In the genomic region with DNA sequence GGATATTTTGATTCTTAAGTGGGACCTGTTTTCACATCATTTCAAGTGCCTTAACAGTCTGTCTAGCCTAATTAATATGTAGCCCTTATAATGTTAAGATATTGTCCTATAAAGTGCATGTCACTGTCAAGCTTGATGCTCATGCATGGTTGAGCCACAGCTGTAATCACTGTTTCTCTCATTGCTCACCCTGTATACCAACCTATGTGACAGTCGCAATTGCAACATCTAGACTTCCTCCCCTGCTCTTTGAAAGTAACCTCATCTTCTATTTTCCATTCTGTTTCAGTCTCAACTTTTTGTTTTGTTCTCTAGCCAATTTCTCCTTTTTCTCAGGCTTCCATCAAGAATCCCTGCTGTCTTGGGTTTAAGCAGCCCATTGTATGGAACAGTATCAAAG, we compare ENCODE assay signal across 20 cellular contexts. TPM values are rescaled to one million over a fixed set of nuclear protein-coding genes. Genes with fewer than 3 reads are reported as not detected.
A peak's percentile ranks its signal among the peaks of the same experiment; 100 is the strongest.
DNase-seq lines count a peak whose midpoint lies in the region; ATAC-seq and TF ChIP-seq lines count a peak whose summit lies in the region.
"Had no signal": no experiment of that assay in that cellular context is flagged by ENCODE, and none has a peak within 500 bp of the region (broad histone marks: within the 10 kb centered on the region; RNA-seq: fewer than 3 reads in every experiment).

No MANE protein-coding gene starts in this region.

- intact Hi-C loops in aorta (cut with DNase I) = no loop called here
- intact Hi-C loops in left lung (cut with DNase I) = no loop called here

- H3K36me3 ChIP-seq in aorta (ENCODE audit: control insufficient read depth in 1 of 2, insufficient read depth in 2 of 2, low read length in 1 of 2) (no peaks in the 10 kb centered on the region), left lung (no peaks in the 10 kb centered on the region)
- H3K36me3 ChIP-seq: BLaER1 treated with 17β-estradiol and CSF1 and Interleukin-3, amounts not matched to agents 10 nM and 100 nM; heart right ventricle; lower lobe of right lung; Peyer's patch had no signal

- H3K27ac Mint-ChIP-seq in activated naive CD4-positive, alpha-beta T cell treated with anti-CD3 and anti-CD28 coated beads, Interleukin-2, amount 50 U/mL, for 24 hours = peak overlapping the region; percentile 21
- H3K27ac Mint-ChIP-seq: activated naive CD4-positive, alpha-beta T cell treated with anti-CD3 and anti-CD28 coated beads, Interleukin-2, amount 10 ng/mL, durations not matched to agents 7 days and 5 days; endodermal cell had no signal

- no peaks in the 10 kb centered on the region for H3K9me3 Mint-ChIP-seq in activated naive CD4-positive, alpha-beta T cell treated with anti-CD3 and anti-CD28 coated beads, Interleukin-2, amount 50 U/mL, for 24 hours
- H3K9me3 Mint-ChIP-seq: activated naive CD4-positive, alpha-beta T cell treated with anti-CD3 and anti-CD28 coated beads, Interleukin-2, amount 10 ng/mL, durations not matched to agents 7 days and 5 days had no signal

- H3K9me3 ChIP-seq in aorta (ENCODE audit: control insufficient read depth, low read length) (peaks cover 1% of the 10 kb centered on the region), left lung (no peaks in the 10 kb centered on the region)
- H3K9me3 ChIP-seq: BLaER1 treated with 17β-estradiol and CSF1 and Interleukin-3, amounts not matched to agents 10 nM and 100 nM; heart right ventricle; lower lobe of right lung; Peyer's patch had no signal

- H3K27ac ChIP-seq in aorta (ENCODE audit: low read depth in 1 of 2, low read length in 2 of 2) (no peak overlapping the region), left lung (no peak overlapping the region)
- H3K27ac ChIP-seq: BLaER1 treated with 17β-estradiol and CSF1 and Interleukin-3, amounts not matched to agents 10 nM and 100 nM; heart right ventricle; lower lobe of right lung; Peyer's patch had no signal

- no peaks in the 10 kb centered on the region for H3K4me1 Mint-ChIP-seq in activated naive CD4-positive, alpha-beta T cell treated with anti-CD3 and anti-CD28 coated beads, Interleukin-2, amount 50 U/mL, for 24 hours
- H3K4me1 Mint-ChIP-seq: activated naive CD4-positive, alpha-beta T cell treated with anti-CD3 and anti-CD28 coated beads, Interleukin-2, amount 10 ng/mL, durations not matched to agents 7 days and 5 days; endodermal cell had no signal

- no peaks in the 10 kb centered on the region for H3K27me3 Mint-ChIP-seq in activated naive CD4-positive, alpha-beta T cell treated with anti-CD3 and anti-CD28 coated beads, Interleukin-2, amount 50 U/mL, for 24 hours

- TF ChIP-seq CTCF in left lung (IDR thresholded peaks at IDR 0.05) = no peak

- H3K4me3 Mint-ChIP-seq in activated naive CD4-positive, alpha-beta T cell treated with anti-CD3 and anti-CD28 coated beads, Interleukin-2, amount 50 U/mL, for 24 hours = no peak overlapping the region
- H3K4me3 Mint-ChIP-seq: activated naive CD4-positive, alpha-beta T cell treated with anti-CD3 and anti-CD28 coated beads, Interleukin-2, amount 10 ng/mL, durations not matched to agents 7 days and 5 days; endodermal cell had no signal

- H3K4me3 ChIP-seq in aorta (ENCODE audit: low read length in 2 of 2) (no peak overlapping the region), left lung (no peak overlapping the region)
- H3K4me3 ChIP-seq: BLaER1 treated with 17β-estradiol and CSF1 and Interleukin-3, amounts not matched to agents 10 nM and 100 nM; heart right ventricle; lower lobe of right lung; Peyer's patch had no signal

- ATAC-seq in GM21723 (IDR thresholded peaks at IDR 0.05; ENCODE audit: unreplicated experiment) (peak; percentile 51), HG03196 (IDR thresholded peaks at IDR 0.05; ENCODE audit: unreplicated experiment) (peak; percentile 70), aorta (ENCODE audit: low FRiP score) (no peak), left lung (no peak)
- ATAC-seq: heart right ventricle, lower lobe of right lung had no signal

- H3K36me3 Mint-ChIP-seq in activated naive CD4-positive, alpha-beta T cell treated with anti-CD3 and anti-CD28 coated beads, Interleukin-2, amount 50 U/mL, for 24 hours = no peaks in the 10 kb centered on the region
- H3K36me3 Mint-ChIP-seq: activated naive CD4-positive, alpha-beta T cell treated with anti-CD3 and anti-CD28 coated beads, Interleukin-2, amount 10 ng/mL, durations not matched to agents 7 days and 5 days had no signal

- H3K4me1 ChIP-seq in aorta (ENCODE audit: control insufficient read depth in 1 of 2, insufficient read depth in 2 of 2, low read length in 2 of 2) = no peaks in the 10 kb centered on the region
- H3K4me1 ChIP-seq in left lung = no peaks in the 10 kb centered on the region
- H3K4me1 ChIP-seq: heart right ventricle, lower lobe of right lung, Peyer's patch had no signal

- DNase-seq in activated naive CD4-positive, alpha-beta T cell treated with Interleukin-2 at 50 U/mL for 16 hours = no peak
- no peak for DNase-seq in SW480 (ENCODE audit: low spot score)
- DNase-seq in activated CD8-positive, alpha-beta memory T cell treated with anti-CD3 and anti-CD28 coated beads for 24 hours = no peak
- DNase-seq in aorta = no peak
- no peak for DNase-seq in left lung
- DNase-seq: activated CD4-positive, alpha-beta T cell treated with anti-CD3 and anti-CD28 coated beads for 4 hours; activated naive CD4-positive, alpha-beta T cell treated with anti-CD3 and anti-CD28 coated beads, Interleukin-2, amount 10 ng/mL, durations not matched to agents 7 days and 5 days; endodermal cell; heart right ventricle; lower lobe of right lung; NCI-H1417 treated with DMSO at 0.1 percent for 48 hours; NCI-H2171; NCI-H82; nucleus accumbens; Peyer's patch; stimulated activated CD4-positive, alpha-beta T cell treated with anti-CD3 and anti-CD28 coated beads, Interleukin-12 subunit alpha, Interleukin-12 subunit beta, amount 100 ng/mL, for 4 hours had no signal

- 64 to 96% methylated on average over 1 of the region's 1 CpG for WGBS in aorta, 2 donors

- H3K27me3 ChIP-seq in aorta (ENCODE audit: control insufficient read depth in 1 of 2, insufficient read depth in 2 of 2, low read length in 1 of 2) (no peaks in the 10 kb centered on the region), left lung (no peaks in the 10 kb centered on the region)
- H3K27me3 ChIP-seq: Peyer's patch had no signal

RNA-seq across cellular contexts. Expression of a gene that starts 24.4 kb away (rescaled TPM):
- 10 to 100 TPM; 26.2 to 35.3 TPM for total RNA-seq in aorta
- polyA plus RNA-seq in aorta = 10 to 100 TPM; 30.3 to 36.4 TPM
- 10 to 100 TPM; 27.3 to 38.8 TPM for total RNA-seq in left lung

Comparison
In these comparisons a context has a peak if more than half of its experiments do, and no peak if none do; other contexts are left out.
1. ATAC-seq: peak in GM21723 (single experiment) and HG03196 (single experiment); none in aorta (single experiment) and left lung (single experiment).